Comparison of ENCODE assay signal across 8 cellular contexts in the genomic region with DNA sequence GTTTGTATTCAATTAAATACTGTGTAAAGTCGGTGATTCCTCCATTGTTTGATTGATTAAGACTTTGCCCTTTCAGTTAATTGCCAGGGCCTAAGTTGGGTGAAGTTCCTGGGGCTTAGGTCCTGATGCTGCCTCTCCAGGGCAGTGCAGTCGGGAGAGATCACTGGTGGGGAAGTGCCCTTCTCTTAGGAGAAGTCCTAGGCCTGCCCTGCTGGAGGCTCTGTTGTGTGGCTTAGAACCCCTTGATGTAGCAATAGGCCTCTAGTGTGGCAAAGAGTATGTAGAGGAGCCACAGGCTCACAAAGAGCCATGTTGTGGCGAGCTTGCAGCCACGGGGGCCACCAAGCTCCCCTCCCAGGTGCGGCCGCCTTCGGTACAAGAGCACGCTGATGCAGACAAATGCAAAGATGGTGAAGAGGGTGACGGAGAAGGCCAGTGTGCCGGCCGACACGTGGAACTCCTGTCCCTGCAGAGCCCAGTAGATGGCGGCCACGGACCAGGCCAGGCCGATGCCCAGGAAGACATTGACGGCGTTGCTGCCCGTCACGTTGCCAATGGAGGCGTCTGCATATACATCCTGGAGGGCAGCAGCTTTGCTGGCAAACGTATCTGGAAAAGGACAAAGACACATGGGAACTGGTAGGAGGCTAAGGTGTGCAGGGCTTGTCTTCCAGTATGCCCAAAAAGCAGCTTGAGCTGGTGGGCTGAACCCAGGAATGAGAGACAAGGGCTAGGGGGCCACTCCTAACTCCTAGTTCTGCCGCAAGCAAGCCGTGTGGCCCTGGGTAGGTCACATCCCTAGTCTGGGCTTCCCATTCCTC.
DNase-seq lines count a peak whose midpoint lies in the region; ATAC-seq and TF ChIP-seq lines count a peak whose summit lies in the region.

No MANE protein-coding gene starts in this region.

- no peaks in the 10 kb centered on the region for H3K4me1 ChIP-seq in MM.1S (ENCODE audit: low read length)

- no peaks in the 10 kb centered on the region for H4K20me1 ChIP-seq in MM.1S (ENCODE audit: insufficient read depth, low read length)

- no peaks in the 10 kb centered on the region for H3K36me3 ChIP-seq in MM.1S (replicated peaks; ENCODE audit: insufficient read depth, low read length)

- no peak for ATAC-seq in HG02678 (IDR thresholded peaks at IDR 0.05; ENCODE audit: unreplicated experiment)
- ATAC-seq in HG03439 (IDR thresholded peaks at IDR 0.05; ENCODE audit: unreplicated experiment): no peak

- H3K9ac ChIP-seq in MM.1S (ENCODE audit: low read length): no peak overlapping the region

- no peaks in the 10 kb centered on the region for H3K79me2 ChIP-seq in MM.1S (ENCODE audit: low read length)

- H3K27ac ChIP-seq in MM.1S (ENCODE audit: low read length): no peak overlapping the region

- no peaks in the 10 kb centered on the region for H3K27me3 ChIP-seq in MM.1S (replicated peaks; ENCODE audit: insufficient read depth, low read length)

- no peaks in the 10 kb centered on the region for H3F3A ChIP-seq in MM.1S (ENCODE audit: insufficient read depth, low read length)

- H3K4me3 ChIP-seq in fibroblast of the aortic adventitia (ENCODE audit: low read depth, low read length) (no peak overlapping the region), MM.1S (ENCODE audit: low read length) (no peak overlapping the region)

- no peaks in the 10 kb centered on the region for H3K9me2 ChIP-seq in MM.1S (replicated peaks; ENCODE audit: insufficient read depth, low read length)

- peak; percentile 49 for TF ChIP-seq CTCF in GM10266 (IDR thresholded peaks at IDR 0.05; ENCODE audit: control insufficient read depth, insufficient read depth, low read depth, missing control alignments)
- TF ChIP-seq CTCF in fibroblast of the aortic adventitia (IDR thresholded peaks at IDR 0.05; ENCODE audit: insufficient read depth, low read length): peak; percentile 68
- TF ChIP-seq CTCF in MM.1S (IDR thresholded peaks at IDR 0.05; ENCODE audit: low read length): no peak

- H2AFZ ChIP-seq in MM.1S (ENCODE audit: low read length): no peak overlapping the region

- H3K9me3 ChIP-seq in MM.1S (replicated peaks; ENCODE audit: insufficient read depth, low read length): no peaks in the 10 kb centered on the region

- H3K4me2 ChIP-seq in MM.1S (ENCODE audit: low read depth, low read length): no peak overlapping the region

- DNase-seq in GM10266 (ENCODE audit: extremely low spot score) (no peak), NCI-H1092 (lab: John Stamatoyannopoulos, UW) (peak; percentile 69), SK-N-DZ (ENCODE audit: low spot score) (peak; percentile 76), fibroblast of the aortic adventitia (ENCODE audit: low read depth) (peak; percentile 37), non-pigmented ciliary epithelial cell (ENCODE audit: low read depth) (peak; percentile 14), MM.1S (no peak)

Comparison
In these comparisons a context has a peak if more than half of its experiments do, and no peak if none do; other contexts are left out.
1. DNase-seq: peak in NCI-H1092 (single experiment), SK-N-DZ (single experiment), fibroblast of the aortic adventitia (single experiment) and non-pigmented ciliary epithelial cell (single experiment); none in GM10266 (single experiment) and MM.1S (single experiment).